Comparison of ENCODE assay signal across 8 cellular contexts in the genomic region with DNA sequence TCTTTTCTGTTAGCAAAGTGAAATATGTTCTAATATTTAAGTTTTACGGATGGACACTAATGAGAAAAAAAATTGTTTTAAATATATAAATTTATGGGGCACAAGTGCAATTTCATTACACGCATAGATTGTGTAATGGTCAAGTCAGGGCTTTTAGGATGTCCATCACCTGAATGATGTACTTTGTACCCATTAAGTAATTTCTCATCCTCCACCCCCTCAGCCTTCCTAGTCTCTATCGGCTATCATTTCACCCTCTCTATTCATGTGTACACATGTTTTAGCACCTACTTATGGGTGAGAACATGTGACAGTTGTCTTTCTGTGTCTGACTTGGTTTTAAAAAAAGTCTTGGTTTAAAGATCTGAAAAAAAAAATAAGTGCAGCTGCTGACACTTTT.
"Had no signal": no experiment of that assay in that cellular context is flagged by ENCODE, and none has a peak within 500 bp of the region (broad histone marks: within the 10 kb centered on the region; RNA-seq: fewer than 3 reads in every experiment).

No MANE protein-coding gene starts in this region.

- H3K4me3 ChIP-seq: GM12878 had no signal

- DNase-seq: GDM1, GF-D8 had no signal

- ATAC-seq: GM12878 had no signal

- FAIRE-seq: G401.6, GM12878, GM12891, GM12892, GM18507, GM19239 had no signal
